ENCODE assay signal across 1 cellular context in genomic region chr20:49281059-49281912, GRCh38.
TF ChIP-seq lines count a peak whose summit lies in the region.

No MANE protein-coding gene starts in this region.

TF ChIP-seq in WTC11, 78 proteins besides CTCF, POLR2A, EP300 and RAD21 (continued from another document and continues in another):
- TF ChIP-seq AFF4 (CRISPR knock-in tag; IDR thresholded peaks at IDR 0.05; ENCODE audit: borderline replicate concordance) (no peak), TCF7 (CRISPR knock-in tag; IDR thresholded peaks at IDR 0.05; ENCODE audit: low read depth) (no peak), OVOL2 (CRISPR knock-in tag; IDR thresholded peaks at IDR 0.05; ENCODE audit: borderline replicate concordance) (no peak), GABPB1 (CRISPR knock-in tag; IDR thresholded peaks at IDR 0.05) (no peak), JAZF1 (CRISPR knock-in tag; IDR thresholded peaks at IDR 0.05) (no peak), ATF3 (CRISPR knock-in tag; conservative IDR thresholded peaks at IDR 0.05) (no peak), ZNF423 (CRISPR knock-in tag; IDR thresholded peaks at IDR 0.05) (no peak), SP1 (CRISPR knock-in tag; conservative IDR thresholded peaks at IDR 0.05) (no peak), SMAD3 (CRISPR knock-in tag; IDR thresholded peaks at IDR 0.05; ENCODE audit: borderline replicate concordance) (no peak), FOXP4 (CRISPR knock-in tag; IDR thresholded peaks at IDR 0.05) (no peak), PRRX2 (CRISPR knock-in tag; IDR thresholded peaks at IDR 0.05) (0 out of 2 replicates have a peak, but pooled peaks have one; percentile 16), ZNF425 (CRISPR knock-in tag; conservative IDR thresholded peaks at IDR 0.05) (peak; percentile 58), EMX1 (CRISPR knock-in tag; IDR thresholded peaks at IDR 0.05) (peak; percentile 80), TEAD4 (CRISPR knock-in tag; IDR thresholded peaks at IDR 0.05) (no peak), KAT7 (CRISPR knock-in tag; IDR thresholded peaks at IDR 0.05; ENCODE audit: borderline replicate concordance) (no peak; the same call in 1 of the 2 replicates), PRDM15 (CRISPR knock-in tag; IDR thresholded peaks at IDR 0.05) (no peak), PREB (CRISPR knock-in tag; IDR thresholded peaks at IDR 0.05; ENCODE audit: borderline replicate concordance) (no peak), AR (CRISPR knock-in tag; IDR thresholded peaks at IDR 0.05) (peak; percentile 88), NR2C2 (CRISPR knock-in tag; IDR thresholded peaks at IDR 0.05) (no peak), ZMAT4 (CRISPR knock-in tag; IDR thresholded peaks at IDR 0.05) (no peak), USF1 (CRISPR knock-in tag; IDR thresholded peaks at IDR 0.05) (no peak), ARID4B (CRISPR knock-in tag; IDR thresholded peaks at IDR 0.05; ENCODE audit: borderline replicate concordance) (no peak), ATF6 (CRISPR knock-in tag; IDR thresholded peaks at IDR 0.05) (no peak), ETV6 (CRISPR knock-in tag; IDR thresholded peaks at IDR 0.05) (no peak), E2F5 (CRISPR knock-in tag; IDR thresholded peaks at IDR 0.05) (no peak), GTF2I (CRISPR knock-in tag; conservative IDR thresholded peaks at IDR 0.05) (no peak)
